In genomic region chr5:67652212-67652611, GRCh38 we compare ENCODE assay signal across 20 cellular contexts.
DNase-seq lines count a peak whose midpoint lies in the region; ATAC-seq, FAIRE-seq and TF ChIP-seq lines count a peak whose summit lies in the region.
"Had no signal": no experiment of that assay in that cellular context is flagged by ENCODE, and none has a peak within 500 bp of the region (broad histone marks: within the 10 kb centered on the region; RNA-seq: fewer than 3 reads in every experiment).

No MANE protein-coding gene starts in this region.

- H3K27me3 Mint-ChIP-seq in chondrocyte (ENCODE audit: low read depth): no peaks in the 10 kb centered on the region

- H3K9me3 Mint-ChIP-seq in chondrocyte (ENCODE audit: low read depth): no peaks in the 10 kb centered on the region

- H3K36me3 Mint-ChIP-seq in chondrocyte (ENCODE audit: low read depth): no peaks in the 10 kb centered on the region

- H3K4me3 ChIP-seq in GM12865 (ENCODE audit: low read depth, low read length): no peak overlapping the region
- H3K4me3 ChIP-seq: BLaER1 treated with 17β-estradiol and CSF1 and Interleukin-3, amounts not matched to agents 10 nM and 100 nM; MG63; suprapubic skin had no signal

- no peak overlapping the region for H3K4me3 Mint-ChIP-seq in chondrocyte (ENCODE audit: unreplicated experiment)

- H3K27ac Mint-ChIP-seq in chondrocyte (ENCODE audit: unreplicated experiment): no peak overlapping the region

- ATAC-seq in GM19023 (IDR thresholded peaks at IDR 0.05; ENCODE audit: unreplicated experiment) (peak; percentile 62), HG02759 (IDR thresholded peaks at IDR 0.05; ENCODE audit: unreplicated experiment) (peak; percentile 86), HG03565 (IDR thresholded peaks at IDR 0.05; ENCODE audit: unreplicated experiment) (peak; percentile 81)

- FAIRE-seq in frontal cortex (lab: Jason Lieb, UNC): no peak

- H3K4me1 Mint-ChIP-seq in chondrocyte (ENCODE audit: low read depth): peaks cover 29% of the 10 kb centered on the region

- peak; percentile 48 for DNase-seq in GM12865 (ENCODE audit: low read depth)
- DNase-seq in chondrocyte (ENCODE audit: low spot score): no peak
- no peak for DNase-seq in frontal cortex (ENCODE audit: low spot score in 2 of 2)
- no peak for DNase-seq in activated CD8-positive, alpha-beta memory T cell treated with anti-CD3 and anti-CD28 coated beads, Interleukin-2, amount 50 U/mL, for 4 hours
- DNase-seq in stimulated activated CD4-positive, alpha-beta T cell treated with anti-CD3 and anti-CD28 coated beads, Interleukin-12 subunit alpha, Interleukin-12 subunit beta, amount 100 ng/mL, for 4 hours: no peak
- DNase-seq: activated naive CD4-positive, alpha-beta T cell treated with anti-CD3 and anti-CD28 coated beads, Interleukin-2, amount 50 U/mL, for 16 hours; anterior cingulate cortex; central memory CD4-positive, alpha-beta T cell; foreskin fibroblast; GOT3; MG63; NCI-H146; NCI-H2171 treated with DMSO at 0.1 percent for 48 hours; NCI-H526 treated with DMSO at 0.1 percent for 48 hours; T-helper 9 cell had no signal

- TF ChIP-seq CTCF in GM12865 (IDR thresholded peaks at IDR 0.05; ENCODE audit: insufficient read depth, low read depth, low read length, missing control alignments) (no peak), chondrocyte (IDR thresholded peaks at IDR 0.05) (no peak)
